1 cellular context compared by ENCODE assay signal in genomic region chr6:93468291-93468690, GRCh38.
TF ChIP-seq lines count a peak whose summit lies in the region.

No MANE protein-coding gene starts in this region.

TF ChIP-seq in GM23338, 12 proteins besides CTCF, POLR2A, EP300 and RAD21 (continued from another document):
- TF ChIP-seq, protein P1, sequence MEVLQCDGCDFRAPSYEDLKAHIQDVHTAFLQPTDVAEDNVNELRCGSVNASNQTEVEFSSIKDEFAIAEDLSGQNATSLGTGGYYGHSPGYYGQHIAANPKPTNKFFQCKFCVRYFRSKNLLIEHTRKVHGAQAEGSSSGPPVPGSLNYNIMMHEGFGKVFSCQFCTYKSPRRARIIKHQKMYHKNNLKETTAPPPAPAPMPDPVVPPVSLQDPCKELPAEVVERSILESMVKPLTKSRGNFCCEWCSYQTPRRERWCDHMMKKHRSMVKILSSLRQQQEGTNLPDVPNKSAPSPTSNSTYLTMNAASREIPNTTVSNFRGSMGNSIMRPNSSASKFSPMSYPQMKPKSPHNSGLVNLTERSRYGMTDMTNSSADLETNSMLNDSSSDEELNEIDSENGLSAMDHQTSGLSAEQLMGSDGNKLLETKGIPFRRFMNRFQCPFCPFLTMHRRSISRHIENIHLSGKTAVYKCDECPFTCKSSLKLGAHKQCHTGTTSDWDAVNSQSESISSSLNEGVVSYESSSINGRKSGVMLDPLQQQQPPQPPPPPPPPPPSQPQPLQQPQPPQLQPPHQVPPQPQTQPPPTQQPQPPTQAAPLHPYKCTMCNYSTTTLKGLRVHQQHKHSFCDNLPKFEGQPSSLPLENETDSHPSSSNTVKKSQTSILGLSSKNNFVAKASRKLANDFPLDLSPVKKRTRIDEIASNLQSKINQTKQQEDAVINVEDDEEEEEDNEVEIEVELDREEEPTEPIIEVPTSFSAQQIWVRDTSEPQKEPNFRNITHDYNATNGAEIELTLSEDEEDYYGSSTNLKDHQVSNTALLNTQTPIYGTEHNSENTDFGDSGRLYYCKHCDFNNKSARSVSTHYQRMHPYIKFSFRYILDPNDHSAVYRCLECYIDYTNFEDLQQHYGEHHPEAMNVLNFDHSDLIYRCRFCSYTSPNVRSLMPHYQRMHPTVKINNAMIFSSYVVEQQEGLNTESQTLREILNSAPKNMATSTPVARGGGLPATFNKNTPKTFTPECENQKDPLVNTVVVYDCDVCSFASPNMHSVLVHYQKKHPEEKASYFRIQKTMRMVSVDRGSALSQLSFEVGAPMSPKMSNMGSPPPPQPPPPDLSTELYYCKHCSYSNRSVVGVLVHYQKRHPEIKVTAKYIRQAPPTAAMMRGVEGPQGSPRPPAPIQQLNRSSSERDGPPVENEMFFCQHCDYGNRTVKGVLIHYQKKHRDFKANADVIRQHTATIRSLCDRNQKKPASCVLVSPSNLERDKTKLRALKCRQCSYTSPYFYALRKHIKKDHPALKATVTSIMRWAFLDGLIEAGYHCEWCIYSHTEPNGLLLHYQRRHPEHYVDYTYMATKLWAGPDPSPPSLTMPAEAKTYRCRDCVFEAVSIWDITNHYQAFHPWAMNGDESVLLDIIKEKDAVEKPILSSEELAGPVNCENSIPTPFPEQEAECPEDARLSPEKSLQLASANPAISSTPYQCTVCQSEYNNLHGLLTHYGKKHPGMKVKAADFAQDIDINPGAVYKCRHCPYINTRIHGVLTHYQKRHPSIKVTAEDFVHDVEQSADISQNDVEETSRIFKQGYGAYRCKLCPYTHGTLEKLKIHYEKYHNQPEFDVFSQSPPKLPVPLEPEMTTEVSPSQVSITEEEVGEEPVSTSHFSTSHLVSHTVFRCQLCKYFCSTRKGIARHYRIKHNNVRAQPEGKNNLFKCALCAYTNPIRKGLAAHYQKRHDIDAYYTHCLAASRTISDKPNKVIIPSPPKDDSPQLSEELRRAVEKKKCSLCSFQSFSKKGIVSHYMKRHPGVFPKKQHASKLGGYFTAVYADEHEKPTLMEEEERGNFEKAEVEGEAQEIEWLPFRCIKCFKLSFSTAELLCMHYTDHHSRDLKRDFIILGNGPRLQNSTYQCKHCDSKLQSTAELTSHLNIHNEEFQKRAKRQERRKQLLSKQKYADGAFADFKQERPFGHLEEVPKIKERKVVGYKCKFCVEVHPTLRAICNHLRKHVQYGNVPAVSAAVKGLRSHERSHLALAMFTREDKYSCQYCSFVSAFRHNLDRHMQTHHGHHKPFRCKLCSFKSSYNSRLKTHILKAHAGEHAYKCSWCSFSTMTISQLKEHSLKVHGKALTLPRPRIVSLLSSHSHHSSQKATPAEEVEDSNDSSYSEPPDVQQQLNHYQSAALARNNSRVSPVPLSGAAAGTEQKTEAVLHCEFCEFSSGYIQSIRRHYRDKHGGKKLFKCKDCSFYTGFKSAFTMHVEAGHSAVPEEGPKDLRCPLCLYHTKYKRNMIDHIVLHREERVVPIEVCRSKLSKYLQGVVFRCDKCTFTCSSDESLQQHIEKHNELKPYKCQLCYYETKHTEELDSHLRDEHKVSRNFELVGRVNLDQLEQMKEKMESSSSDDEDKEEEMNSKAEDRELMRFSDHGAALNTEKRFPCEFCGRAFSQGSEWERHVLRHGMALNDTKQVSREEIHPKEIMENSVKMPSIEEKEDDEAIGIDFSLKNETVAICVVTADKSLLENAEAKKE (CRISPR knock-in tag; IDR thresholded peaks at IDR 0.05), result no peak
- no peak for TF ChIP-seq NANOG (IDR thresholded peaks at IDR 0.05; ENCODE audit: borderline replicate concordance)
